Comparison of ENCODE assay signal across 21 cellular contexts in the genomic region with DNA sequence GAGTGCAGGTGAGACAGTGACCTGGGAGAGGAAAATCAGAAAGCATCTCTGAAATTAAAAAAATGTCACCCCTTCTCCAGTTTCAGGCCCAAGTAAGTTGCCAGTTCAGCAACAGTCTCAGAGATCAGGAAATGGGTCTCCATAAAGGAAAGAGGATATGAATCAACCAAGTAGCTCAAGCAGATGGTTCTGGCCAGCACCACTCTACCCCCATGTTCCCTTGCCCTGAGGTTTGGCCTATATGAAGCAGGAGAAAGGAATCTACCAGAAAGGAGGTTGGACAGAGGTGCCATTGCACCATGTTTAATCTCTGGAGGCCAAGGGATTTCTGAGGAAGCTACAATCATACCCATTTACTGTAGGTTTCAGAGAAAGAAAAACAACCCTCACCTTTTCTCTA. TPM values are rescaled to one million over a fixed set of nuclear protein-coding genes. Genes with fewer than 3 reads are reported as not detected.
DNase-seq lines count a peak whose midpoint lies in the region; ATAC-seq and TF ChIP-seq lines count a peak whose summit lies in the region.
"Had no signal": no experiment of that assay in that cellular context is flagged by ENCODE, and none has a peak within 500 bp of the region (broad histone marks: within the 10 kb centered on the region; RNA-seq: fewer than 3 reads in every experiment).

No MANE protein-coding gene starts in this region.

- H3K4me1 ChIP-seq in left ventricle myocardium inferior (peaks cover 89% of the 10 kb centered on the region), lower lobe of right lung (peaks cover 36% of the 10 kb centered on the region), tibial artery (peaks cover 0 to 99% (median 68%) of the 10 kb centered on the region in 4 donors)
- H3K4me1 ChIP-seq in CD4-positive, alpha-beta memory T cell (ENCODE audit: insufficient read depth, low read length): no peaks in the 10 kb centered on the region

- DNase-seq in left ventricle myocardium inferior: no peak
- DNase-seq in Right ventricle myocardium inferior (ENCODE audit: missing footprints): no peak
- peak; percentile 60 for DNase-seq in choroid plexus epithelial cell (ENCODE audit: low read depth)
- no peak for DNase-seq in lower lobe of right lung
- no peak for DNase-seq in tibial artery
- DNase-seq in kidney glomerular epithelial cell (lab: John Stamatoyannopoulos, UW): no peak
- DNase-seq in NCI-H1048 (lab: John Stamatoyannopoulos, UW): no peak
- DNase-seq in CD4-positive, alpha-beta memory T cell: no peak
- DNase-seq: DMS153, H7, KBM-7, NCI-H1092 treated with DMSO at 0.1 percent for 48 hours, NCI-H2107, NCI-H526, small intestine, transverse colon had no signal

- POLR2A ChIA-PET in CD4-positive, alpha-beta memory T cell (lab: Charles Lee; ENCODE audit: partially characterized antibody): no interaction called here

- H3K9me3 ChIP-seq in left ventricle myocardium inferior (replicated peaks): no peaks in the 10 kb centered on the region
- H3K9me3 ChIP-seq in lower lobe of right lung: no peaks in the 10 kb centered on the region
- H3K9me3 ChIP-seq in tibial artery: no peaks in the 10 kb centered on the region
- no peaks in the 10 kb centered on the region for H3K9me3 ChIP-seq in CD4-positive, alpha-beta memory T cell (ENCODE audit: control insufficient read depth in 1 of 2, low read length in 2 of 2)
- H3K9me3 ChIP-seq: transverse colon had no signal

- H3K27me3 ChIP-seq in left ventricle myocardium inferior (ENCODE audit: low read depth) (no peaks in the 10 kb centered on the region), lower lobe of right lung (ENCODE audit: low read depth) (no peaks in the 10 kb centered on the region), tibial artery (no peaks in the 10 kb centered on the region)
- H3K27me3 ChIP-seq in CD4-positive, alpha-beta memory T cell (ENCODE audit: insufficient read depth, low read length): no peaks in the 10 kb centered on the region
- H3K27me3 ChIP-seq: hepatocyte, transverse colon had no signal

- H3K4me3 Mint-ChIP-seq in CD4-positive, alpha-beta memory T cell: no peak overlapping the region
- H3K4me3 Mint-ChIP-seq: CD14-positive monocyte; T-helper 2 cell treated with Interferon-gamma antibody and Interleukin-4, amounts not matched to agents 5 μg/mL and 100 μg/mL, for 36 hours had no signal

- H3K27ac Mint-ChIP-seq in CD4-positive, alpha-beta memory T cell: no peak overlapping the region
- H3K27ac Mint-ChIP-seq: activated T-helper 2 cell treated with anti-CD3 and anti-CD28 coated beads, Interferon-gamma antibody, Interleukin-2, Interleukin-4, amounts not matched to agents 10 μg/mL and 5 μg/mL and 100 μg/mL, durations not matched to agents 14 hours and 24 hours and 36 hours; CD14-positive monocyte; T-helper 2 cell treated with Interferon-gamma antibody and Interleukin-4, amounts not matched to agents 5 μg/mL and 100 μg/mL, for 36 hours had no signal

- no peaks in the 10 kb centered on the region for H3K9me3 Mint-ChIP-seq in CD4-positive, alpha-beta memory T cell
- H3K9me3 Mint-ChIP-seq: activated T-helper 2 cell treated with anti-CD3 and anti-CD28 coated beads, Interferon-gamma antibody, Interleukin-2, Interleukin-4, amounts not matched to agents 10 μg/mL and 5 μg/mL and 100 μg/mL, durations not matched to agents 14 hours and 24 hours and 36 hours; CD14-positive monocyte; T-helper 2 cell treated with Interferon-gamma antibody and Interleukin-4, amounts not matched to agents 5 μg/mL and 100 μg/mL, for 36 hours had no signal

- H3K36me3 Mint-ChIP-seq in CD4-positive, alpha-beta memory T cell: no peaks in the 10 kb centered on the region
- H3K36me3 Mint-ChIP-seq: CD14-positive monocyte had no signal

- no peaks in the 10 kb centered on the region for H3K4me1 Mint-ChIP-seq in CD4-positive, alpha-beta memory T cell
- H3K4me1 Mint-ChIP-seq: CD14-positive monocyte had no signal

- TF ChIP-seq CTCF in left ventricle myocardium inferior (IDR thresholded peaks at IDR 0.05; ENCODE audit: borderline replicate concordance) (no peak), choroid plexus epithelial cell (conservative IDR thresholded peaks at IDR 0.05; ENCODE audit: low read depth, low read length) (no peak), lower lobe of right lung (IDR thresholded peaks at IDR 0.05) (no peak), tibial artery (IDR thresholded peaks at IDR 0.05) (no peak)

- peak overlapping the region; percentile 97 for H3K27ac ChIP-seq in left ventricle myocardium inferior (replicated peaks)
- H3K27ac ChIP-seq in lower lobe of right lung: no peak overlapping the region
- peak overlapping the region; percentile 47 to 52 for H3K27ac ChIP-seq in tibial artery
- H3K27ac ChIP-seq in CD4-positive, alpha-beta memory T cell (ENCODE audit: low read depth, low read length): no peak overlapping the region
- H3K27ac ChIP-seq: hepatocyte had no signal

- CTCF ChIA-PET in CD4-positive, alpha-beta memory T cell (lab: Charles Lee; ENCODE audit: partially characterized antibody): interaction anchor here (0.8 to 1.9 kb wide), 4 partner anchors 9 to 474 kb away, joined by 3 to 13 read pairs (median 4); no protein-coding TSS in a partner anchor

- peaks cover 4 to 10% of the 10 kb centered on the region in 2 donors for H3K27me3 Mint-ChIP-seq in CD4-positive, alpha-beta memory T cell

- intact Hi-C loops in left ventricle myocardium inferior (cut with micrococcal nuclease) (no loop called here), Right ventricle myocardium inferior (cut with DNase I) (no loop called here), lower lobe of right lung (cut with DNase I) (no loop called here), tibial artery (cut with DNase I; ENCODE audit: low total_unique reads) (no loop called here)
- intact Hi-C loops in CD4-positive, alpha-beta memory T cell (cut with micrococcal nuclease): no loop called here

- ATAC-seq in Right ventricle myocardium inferior (no peak), lower lobe of right lung (no peak)
- ATAC-seq: activated CD4-positive, CD25-positive, alpha-beta regulatory T cell treated with anti-CD3 and anti-CD28 coated beads, Interleukin-2, amount 50 U/mL, for 24 hours had no signal

- H3K36me3 ChIP-seq in left ventricle myocardium inferior: peaks cover 71% of the 10 kb centered on the region
- H3K36me3 ChIP-seq in lower lobe of right lung: peaks cover 39% of the 10 kb centered on the region
- H3K36me3 ChIP-seq in tibial artery: peaks cover 32 to 70% (median 62%) of the 10 kb centered on the region in 3 donors
- H3K36me3 ChIP-seq in CD4-positive, alpha-beta memory T cell (ENCODE audit: insufficient read depth, low read length): no peaks in the 10 kb centered on the region
- H3K36me3 ChIP-seq: transverse colon had no signal

- peak overlapping the region; percentile 100 for H3K4me3 ChIP-seq in left ventricle myocardium inferior
- H3K4me3 ChIP-seq in choroid plexus epithelial cell (ENCODE audit: low read depth, low read length): no peak overlapping the region
- H3K4me3 ChIP-seq in lower lobe of right lung: peak overlapping the region; percentile 9
- H3K4me3 ChIP-seq in tibial artery: peak overlapping the region in 1 of 2 donors; percentile 88
- H3K4me3 ChIP-seq in CD4-positive, alpha-beta memory T cell (ENCODE audit: low read length in 2 of 2): no peak overlapping the region
- H3K4me3 ChIP-seq: hepatocyte, transverse colon had no signal

RNA-seq across cellular contexts. Expression of gene FZD4, which starts 7.7 kb away (rescaled TPM):
- total RNA-seq in left ventricle myocardium inferior (26.5 TPM), Right ventricle myocardium inferior (31.3 TPM), lower lobe of right lung (51.1 TPM)
- total RNA-seq in CD4-positive, alpha-beta memory T cell: under 1 TPM; 0.03 to 0.06 TPM
- polyA plus RNA-seq in CD4-positive, alpha-beta memory T cell: not detected
- polyA plus RNA-seq: CD14-positive monocyte had no signal

Comparison
In these comparisons a context has a peak if more than half of its experiments do, and no peak if none do; other contexts are left out.
1. H3K27ac ChIP-seq: peak in left ventricle myocardium inferior (single experiment) and tibial artery (2 of 2); none in lower lobe of right lung (single experiment) and CD4-positive, alpha-beta memory T cell (single experiment).
2. H3K4me3 ChIP-seq: peak in left ventricle myocardium inferior (single experiment) and lower lobe of right lung (single experiment); none in choroid plexus epithelial cell (single experiment) and CD4-positive, alpha-beta memory T cell (0 of 2).
3. RNA of gene FZD4, which starts 7.7 kb away (total RNA-seq): 51.1 TPM in lower lobe of right lung (single experiment), 31.3 TPM in Right ventricle myocardium inferior (single experiment) and 26.5 TPM in left ventricle myocardium inferior (single experiment); 0.03 to 0.06 TPM in CD4-positive, alpha-beta memory T cell; every median in the first group is over 10 times any median in the second.